Comparison of ENCODE assay signal across 23 cellular contexts in genomic region chr22:48138427-48138826, GRCh38.
"Had no signal": no experiment of that assay in that cellular context is flagged by ENCODE, and none has a peak within 500 bp of the region (broad histone marks: within the 10 kb centered on the region; RNA-seq: fewer than 3 reads in every experiment).

No MANE protein-coding gene starts in this region.

- DNase-seq: activated CD4-positive, alpha-beta memory T cell treated with anti-CD3 and anti-CD28 coated beads for 36 hours; activated CD4-positive, alpha-beta T cell treated with anti-CD3 and anti-CD28 coated beads, Interleukin-2, amount 10 ng/mL, durations not matched to agents 7 days and 5 days; activated CD4-positive, CD25-positive, alpha-beta regulatory T cell; activated CD8-positive, alpha-beta memory T cell treated with anti-CD3 and anti-CD28 coated beads for 24 hours; activated effector memory CD4-positive, alpha-beta T cell treated with anti-CD3 and anti-CD28 coated beads, Interleukin-2, amount 50 U/mL, for 16 hours; activated naive CD4-positive, alpha-beta T cell treated with Interleukin-2 at 50 U/mL for 16 hours; activated naive CD8-positive, alpha-beta T cell treated with anti-CD3 and anti-CD28 coated beads, Interleukin-2, amount 50 U/mL, for 24 hours; activated T-cell treated with anti-CD3 and anti-CD28 coated beads, Interleukin-2, amount 50 U/mL, for 4 hours; amniotic stem cell; body of pancreas; central memory CD4-positive, alpha-beta T cell; MM.1S; NCI-H1105; NCI-H1436; NCI-H82; PC-9; SIG-M5; T-cell; T1000 had no signal

- H3K27ac ChIP-seq: ascending aorta, body of pancreas, KMS-11, PC-9, SK-N-MC had no signal

- H3K36me3 ChIP-seq: ascending aorta had no signal

- H3K27me3 ChIP-seq: ascending aorta had no signal

- H3K9ac ChIP-seq: KMS-11 had no signal

- H3K4me3 ChIP-seq: ascending aorta, body of pancreas, PC-9, SK-N-MC had no signal

- H3K9me3 ChIP-seq: body of pancreas had no signal

- H3K4me1 ChIP-seq: ascending aorta, body of pancreas had no signal

- H2AFZ ChIP-seq: PC-9 had no signal

- H3K4me2 ChIP-seq: KMS-11, PC-9 had no signal

- ATAC-seq: activated naive CD4-positive, alpha-beta T cell treated with anti-CD3 and anti-CD28 coated beads, Interleukin-2, amount 50 U/mL, for 72 hours; activated naive CD8-positive, alpha-beta T cell treated with anti-CD3 and anti-CD28 coated beads, Interleukin-2, amount 50 U/mL, for 24 hours; activated T-cell treated with anti-CD3 and anti-CD28 coated beads, Interleukin-2, amount 50 U/mL, for 4 hours; body of pancreas; T-cell had no signal
